In the genomic region with DNA sequence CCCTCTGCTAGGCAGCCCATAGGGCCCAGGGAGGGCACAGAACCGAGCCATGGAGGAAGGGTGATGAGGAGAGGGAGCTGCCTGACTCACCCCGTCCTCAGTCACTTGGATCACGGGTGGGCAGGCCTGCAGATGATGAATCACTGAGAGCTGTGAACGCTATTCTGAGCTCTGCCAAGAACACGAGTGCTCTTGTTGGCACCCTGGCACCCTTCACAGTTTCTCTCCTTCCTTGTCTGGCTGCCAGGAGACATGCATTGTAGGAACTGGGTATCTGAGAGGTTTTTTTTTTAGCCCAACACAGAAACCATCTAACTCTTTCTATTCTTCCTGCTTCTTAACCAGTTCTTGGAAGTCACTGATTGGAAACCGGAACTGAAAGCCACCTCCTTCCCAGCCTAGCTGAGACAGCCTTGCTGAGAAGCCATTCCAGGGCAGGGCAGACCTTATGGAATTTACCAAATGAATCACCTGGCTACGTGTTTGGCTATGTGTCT, we compare ENCODE assay signal across 10 cellular contexts.
DNase-seq lines count a peak whose midpoint lies in the region; ATAC-seq and TF ChIP-seq lines count a peak whose summit lies in the region.
"Had no signal": no experiment of that assay in that cellular context is flagged by ENCODE, and none has a peak within 500 bp of the region (broad histone marks: within the 10 kb centered on the region; RNA-seq: fewer than 3 reads in every experiment).

No MANE protein-coding gene starts in this region.

- TF ChIP-seq POLR2A in GM18505 (IDR thresholded peaks at IDR 0.05; ENCODE audit: borderline replicate concordance, extremely low read depth, insufficient read depth, insufficient read length): no peak

- H3K4me1 ChIP-seq in adipocyte (ENCODE audit: control insufficient read depth, insufficient read depth, low read length): peaks cover 34% of the 10 kb centered on the region
- peaks cover 0 to 20% of the 10 kb centered on the region in 2 donors for H3K4me1 ChIP-seq in right atrium auricular region
- peaks cover 4 to 20% (median 13%) of the 10 kb centered on the region in 3 donors for H3K4me1 ChIP-seq in skeletal muscle tissue (ENCODE audit: control insufficient read depth in 3 of 3, insufficient read depth in 3 of 3, low read length in 3 of 3)

- no peak overlapping the region for H3K4me3 ChIP-seq in HFF-Myc (replicated peaks; ENCODE audit: low read depth, low read length)
- peak overlapping the region; percentile 73 for H3K4me3 ChIP-seq in adipocyte (ENCODE audit: low read length)
- peak overlapping the region in 1 of 2 donors; percentile 5 for H3K4me3 ChIP-seq in right atrium auricular region
- H3K4me3 ChIP-seq in skeletal muscle tissue (ENCODE audit: low read length in 3 of 3): peak overlapping the region; percentile 20 to 48 (median 25)

- H3K27me3 ChIP-seq in adipocyte (replicated peaks; ENCODE audit: control insufficient read depth, insufficient read depth, low read length) (no peaks in the 10 kb centered on the region), right atrium auricular region (no peaks in the 10 kb centered on the region), skeletal muscle tissue (ENCODE audit: control insufficient read depth in 3 of 3, insufficient read depth in 3 of 3, low read length in 3 of 3) (no peaks in the 10 kb centered on the region)

- no peak for ATAC-seq in stimulated activated memory B cell treated with anti-CD40 and anti-IgM and Interleukin-4, amounts not matched to agents 10 μg/mL and 1 μg/mL and 100 μg/mL, for 72 hours
- ATAC-seq in GM18505 (IDR thresholded peaks at IDR 0.05; ENCODE audit: unreplicated experiment): no peak

- H3K9me3 Mint-ChIP-seq in stimulated activated memory B cell treated with anti-CD40 and anti-IgM and Interleukin-4, amounts not matched to agents 10 μg/mL and 1 μg/mL and 100 μg/mL, for 72 hours: peaks cover 13% of the 10 kb centered on the region

- H3K4me3 Mint-ChIP-seq in stimulated activated memory B cell treated with anti-CD40 and anti-IgM and Interleukin-4, amounts not matched to agents 10 μg/mL and 1 μg/mL and 100 μg/mL, for 72 hours: no peak overlapping the region
- H3K4me3 Mint-ChIP-seq: activated naive CD8-positive, alpha-beta T cell; stimulated activated naive CD8-positive, alpha-beta T cell treated with anti-CD3 and anti-CD28 coated beads, Interleukin-15, Interleukin-2, amounts not matched to agents 100 ng/mL and 50 ng/mL, for 24 hours had no signal

- H3K27ac Mint-ChIP-seq in stimulated activated memory B cell treated with anti-CD40 and anti-IgM and Interleukin-4, amounts not matched to agents 10 μg/mL and 1 μg/mL and 100 μg/mL, for 72 hours: no peak overlapping the region
- H3K27ac Mint-ChIP-seq: activated naive CD8-positive, alpha-beta T cell; stimulated activated naive CD8-positive, alpha-beta T cell treated with anti-CD3 and anti-CD28 coated beads, Interleukin-15, Interleukin-2, amounts not matched to agents 100 ng/mL and 50 ng/mL, for 24 hours had no signal

- H3K36me3 ChIP-seq in adipocyte (ENCODE audit: control insufficient read depth, insufficient read depth, low read length, severe bottlenecking) (no peaks in the 10 kb centered on the region), right atrium auricular region (no peaks in the 10 kb centered on the region), skeletal muscle tissue (ENCODE audit: control insufficient read depth in 3 of 3, insufficient read depth in 3 of 3, low read length in 3 of 3) (no peaks in the 10 kb centered on the region)

- no peak for TF ChIP-seq CTCF in HFF-Myc (IDR thresholded peaks at IDR 0.05; ENCODE audit: low read depth, low read length, missing control alignments)
- TF ChIP-seq CTCF in right atrium auricular region (IDR thresholded peaks at IDR 0.05): no peak

- H3K9ac ChIP-seq in adipocyte (ENCODE audit: low read length) (peak overlapping the region; percentile 81), skeletal muscle tissue (ENCODE audit: low read depth in 1 of 3, low read length in 3 of 3) (peak overlapping the region in 2 of 3 donors; percentile 34)

- peak overlapping the region; percentile 69 to 72 for H3K27ac ChIP-seq in right atrium auricular region
- H3K27ac ChIP-seq in skeletal muscle tissue (ENCODE audit: low read depth, low read length): peak overlapping the region; percentile 57

- H3K36me3 Mint-ChIP-seq in stimulated activated memory B cell treated with anti-CD40 and anti-IgM and Interleukin-4, amounts not matched to agents 10 μg/mL and 1 μg/mL and 100 μg/mL, for 72 hours: peaks cover 18% of the 10 kb centered on the region

- H3K27me3 Mint-ChIP-seq in stimulated activated memory B cell treated with anti-CD40 and anti-IgM and Interleukin-4, amounts not matched to agents 10 μg/mL and 1 μg/mL and 100 μg/mL, for 72 hours: peaks cover 72% of the 10 kb centered on the region
- H3K27me3 Mint-ChIP-seq: activated naive CD8-positive, alpha-beta T cell; stimulated activated naive CD8-positive, alpha-beta T cell treated with anti-CD3 and anti-CD28 coated beads, Interleukin-15, Interleukin-2, amounts not matched to agents 100 ng/mL and 50 ng/mL, for 24 hours had no signal

- peaks cover 7% of the 10 kb centered on the region for H3K4me1 Mint-ChIP-seq in stimulated activated memory B cell treated with anti-CD40 and anti-IgM and Interleukin-4, amounts not matched to agents 10 μg/mL and 1 μg/mL and 100 μg/mL, for 72 hours

- DNase-seq in A172 (ENCODE audit: low spot score): peak; percentile 72
- DNase-seq in HFF-Myc (ENCODE audit: extremely low read depth, low read depth): peak; percentile 7
- peak; percentile 88 for DNase-seq in adipocyte (ENCODE audit: low read depth)
- DNase-seq in right atrium auricular region (ENCODE audit: low spot score): peak; percentile 90
- DNase-seq in GM19240 (ENCODE audit: insufficient read length, low spot score): no peak

- H3K9me3 ChIP-seq in adipocyte (ENCODE audit: control insufficient read depth, low read length) (peaks cover 8% of the 10 kb centered on the region), right atrium auricular region (peaks cover 0 to 15% of the 10 kb centered on the region in 2 donors), skeletal muscle tissue (ENCODE audit: control insufficient read depth in 3 of 3, low read length in 3 of 3) (peaks cover 0 to 8% (median 0%) of the 10 kb centered on the region in 3 donors)
